Comparison of ENCODE assay signal across 12 cellular contexts in genomic region chr3:5217824-5218595, GRCh38. TPM values are rescaled to one million over a fixed set of nuclear protein-coding genes. Genes with fewer than 3 reads are reported as not detected.
DNase-seq lines count a peak whose midpoint lies in the region; ATAC-seq, FAIRE-seq and TF ChIP-seq lines count a peak whose summit lies in the region.
"Had no signal": no experiment of that assay in that cellular context is flagged by ENCODE, and none has a peak within 500 bp of the region (broad histone marks: within the 10 kb centered on the region; RNA-seq: fewer than 3 reads in every experiment).

No MANE protein-coding gene starts in this region.

- CTCF ChIA-PET in mammary epithelial cell (lab: Charles Lee; ENCODE audit: low non-redundant PET) = interaction anchor here (0.8 kb wide), 1 partner anchor 506 kb away, joined by 3 read pairs; no protein-coding TSS in a partner anchor

- H3K4me1 ChIP-seq in astrocyte (ENCODE audit: insufficient read depth, low read length) (no peaks in the 10 kb centered on the region), mammary epithelial cell (ENCODE audit: insufficient read depth, low read length) (no peaks in the 10 kb centered on the region), smooth muscle cell (ENCODE audit: low read depth) (peaks cover 5% of the 10 kb centered on the region)
- H3K4me1 ChIP-seq: BE2C had no signal

- WGBS in mammary epithelial cell (ENCODE audit: low coverage, missing lambda C conversion rate) = 84% methylated on average over 8 of the region's 9 CpGs
- WGBS in smooth muscle cell (ENCODE audit: low lambda C conversion rate) = 78% methylated on average over 9 of the region's 9 CpGs

- H3K4me2 ChIP-seq in astrocyte (ENCODE audit: low read length) = no peak overlapping the region
- H3K4me2 ChIP-seq in mammary epithelial cell (ENCODE audit: insufficient read depth, low read depth, low read length) = no peak overlapping the region
- H3K4me2 ChIP-seq in smooth muscle cell = no peak overlapping the region

- no peaks in the 10 kb centered on the region for H3K9me3 Mint-ChIP-seq in astrocyte (ENCODE audit: unreplicated experiment)
- H3K9me3 Mint-ChIP-seq in type B pancreatic cell = no peaks in the 10 kb centered on the region

- no TSS peak for BruUV-seq in mammary epithelial cell (replicated peaks; lab: Mats Ljungman, UMichigan)

- dilution Hi-C loops in mammary epithelial cell (cut with HindIII; ENCODE audit: low sequenced_read_pairs) = no loop called here

- H3K36me3 Mint-ChIP-seq in astrocyte (ENCODE audit: low read depth, unreplicated experiment) (peaks cover 16% of the 10 kb centered on the region), type B pancreatic cell (peaks cover 22% of the 10 kb centered on the region)

- H3K36me3 ChIP-seq in astrocyte (ENCODE audit: insufficient read depth, low read length) (peaks cover 37% of the 10 kb centered on the region), mammary epithelial cell (ENCODE audit: insufficient read depth, low read length) (peaks cover 33% of the 10 kb centered on the region), smooth muscle cell (ENCODE audit: low read depth) (peaks cover 20% of the 10 kb centered on the region)
- H3K36me3 ChIP-seq: BE2C had no signal

- intact Hi-C loops in Right ventricle myocardium superior (cut with DNase I) = no loop called here
- intact Hi-C loops in cardiac septum (cut with DNase I) = no loop called here
- intact Hi-C loops in mammary epithelial cell (cut with micrococcal nuclease) = no loop called here

- in situ Hi-C loops in mammary epithelial cell (cut with MboI; ENCODE audit: low sequenced_read_pairs in 2 of 2) = no loop called here

- H3K27ac Mint-ChIP-seq in astrocyte (ENCODE audit: unreplicated experiment) = no peak overlapping the region
- peak overlapping the region; percentile 73 for H3K27ac Mint-ChIP-seq in type B pancreatic cell

- H4K20me1 ChIP-seq in astrocyte (ENCODE audit: insufficient read depth, low read length) = peaks cover 7% of the 10 kb centered on the region
- no peaks in the 10 kb centered on the region for H4K20me1 ChIP-seq in mammary epithelial cell (ENCODE audit: insufficient read depth, low read length)
- H4K20me1 ChIP-seq in smooth muscle cell (ENCODE audit: low read depth) = peaks cover 12% of the 10 kb centered on the region

- DNase-seq in Right ventricle myocardium superior (no peak), cardiac septum (ENCODE audit: low spot score) (no peak), astrocyte (ENCODE audit: low read depth) (peak; percentile 74), left lobe of liver (ENCODE audit: low spot score) (peak; percentile 66), type B pancreatic cell (ENCODE audit: extremely low spot score, unreplicated experiment) (no peak), mammary epithelial cell (no peak), smooth muscle cell (lab: John Stamatoyannopoulos, UW; ENCODE audit: unreplicated experiment) (no peak)
- DNase-seq: activated CD4-positive, alpha-beta T cell treated with anti-CD3 and anti-CD28 coated beads, Interleukin-2, amount 50 U/mL, for 1 hour; aorta; BE2C; esophagus squamous epithelium had no signal

- H3K9ac ChIP-seq in astrocyte (ENCODE audit: low read length) (no peak overlapping the region), mammary epithelial cell (ENCODE audit: insufficient read depth, low read length) (no peak overlapping the region), smooth muscle cell (ENCODE audit: low read depth) (no peak overlapping the region)

- H3K4me1 Mint-ChIP-seq in astrocyte (ENCODE audit: low read depth, unreplicated experiment) (peaks cover 13% of the 10 kb centered on the region), type B pancreatic cell (ENCODE audit: unreplicated experiment) (peaks cover 15% of the 10 kb centered on the region)

- H3K79me2 ChIP-seq in astrocyte (ENCODE audit: insufficient read depth, low read length) (no peaks in the 10 kb centered on the region), mammary epithelial cell (ENCODE audit: insufficient read depth, low read length) (peaks cover 4% of the 10 kb centered on the region), smooth muscle cell (ENCODE audit: low read depth) (no peaks in the 10 kb centered on the region)

- H3K27ac ChIP-seq in astrocyte (ENCODE audit: low read depth, low read length) (no peak overlapping the region), mammary epithelial cell (ENCODE audit: insufficient read depth, low read depth, low read length) (no peak overlapping the region), smooth muscle cell (ENCODE audit: low read depth) (no peak overlapping the region)
- H3K27ac ChIP-seq: esophagus squamous epithelium had no signal

- ATAC-seq in Right ventricle myocardium superior (ENCODE audit: poor library complexity) (peak; percentile 18), left lobe of liver (peak; percentile 86), HG02870 (IDR thresholded peaks at IDR 0.05; ENCODE audit: unreplicated experiment) (no peak)

- peaks cover 9% of the 10 kb centered on the region for H3F3A ChIP-seq in smooth muscle cell (ENCODE audit: low read depth)

- H3K27me3 ChIP-seq in astrocyte (ENCODE audit: insufficient read depth, low read length) = no peaks in the 10 kb centered on the region
- no peaks in the 10 kb centered on the region for H3K27me3 ChIP-seq in mammary epithelial cell (ENCODE audit: insufficient read depth, low read length)
- H3K27me3 ChIP-seq in smooth muscle cell (ENCODE audit: low read depth) = no peaks in the 10 kb centered on the region
- H3K27me3 ChIP-seq: BE2C, esophagus squamous epithelium had no signal

- no peak overlapping the region for H3K4me3 Mint-ChIP-seq in astrocyte (ENCODE audit: unreplicated experiment)
- no peak overlapping the region for H3K4me3 Mint-ChIP-seq in type B pancreatic cell

- no peak for TF ChIP-seq CTCF in astrocyte (IDR thresholded peaks at IDR 0.05; ENCODE audit: insufficient read depth, low read depth, low read length)
- TF ChIP-seq CTCF in type B pancreatic cell (conservative IDR thresholded peaks at IDR 0.05) = no peak
- TF ChIP-seq CTCF in mammary epithelial cell (conservative IDR thresholded peaks at IDR 0.05 in 1 of 2, IDR thresholded peaks at IDR 0.05 in 1 of 2; ENCODE audit: extremely low read depth in 1 of 2, insufficient read depth in 1 of 2, low read depth in 1 of 2, low read length in 2 of 2) = no peak
- TF ChIP-seq CTCF in smooth muscle cell (IDR thresholded peaks at IDR 0.05; ENCODE audit: borderline replicate concordance, insufficient read depth, poor library complexity, severe bottlenecking) = no peak

- H3K4me3 ChIP-seq in astrocyte (ENCODE audit: insufficient read depth, low read depth, low read length) (no peak overlapping the region), mammary epithelial cell (replicated peaks in 1 of 3; ENCODE audit: insufficient read depth in 1 of 3, low read depth in 2 of 3, low read length in 3 of 3) (no peak overlapping the region), smooth muscle cell (no peak overlapping the region)
- H3K4me3 ChIP-seq: esophagus squamous epithelium had no signal

- H3K27me3 Mint-ChIP-seq in astrocyte (ENCODE audit: low read depth, unreplicated experiment) (no peaks in the 10 kb centered on the region), type B pancreatic cell (no peaks in the 10 kb centered on the region)

- no peaks in the 10 kb centered on the region for H3K9me3 ChIP-seq in astrocyte (ENCODE audit: insufficient read depth, low read depth, low read length)
- no peaks in the 10 kb centered on the region for H3K9me3 ChIP-seq in mammary epithelial cell (replicated peaks; ENCODE audit: insufficient read depth, low read length)
- H3K9me3 ChIP-seq in smooth muscle cell (replicated peaks; ENCODE audit: low read depth) = no peaks in the 10 kb centered on the region
- H3K9me3 ChIP-seq: BE2C, esophagus squamous epithelium had no signal

- no peak for FAIRE-seq in astrocyte (lab: Jason Lieb, UNC)

- H2AFZ ChIP-seq in astrocyte (ENCODE audit: low read depth, low read length) (no peak overlapping the region), mammary epithelial cell (ENCODE audit: low read depth, low read length) (no peak overlapping the region), smooth muscle cell (ENCODE audit: low read depth) (no peak overlapping the region)

RNA-seq across cellular contexts. Expression of gene EDEM1, which starts 30.5 kb away (rescaled TPM):
- total RNA-seq in Right ventricle myocardium superior = 7.4 TPM
- 10.3 TPM for total RNA-seq in cardiac septum
- 62.7 and 65.4 TPM in 2 replicates for total RNA-seq in astrocyte
- 81.1 TPM for total RNA-seq in left lobe of liver
- 20.2 and 35.1 TPM in 2 replicates for total RNA-seq in type B pancreatic cell (ENCODE audit: low replicate concordance)
- 10 to 100 TPM; 78.0 to 98.0 TPM for total RNA-seq in mammary epithelial cell
- polyA plus RNA-seq in mammary epithelial cell = 47.0 TPM
- 70.9 TPM for polyA minus RNA-seq in mammary epithelial cell
- total RNA-seq in smooth muscle cell = 43.6 and 45.0 TPM in 2 replicates
- polyA plus RNA-seq in smooth muscle cell = 23.1 and 29.0 TPM in 2 replicates

Comparison
In these comparisons a context has a peak if more than half of its experiments do, and no peak if none do; other contexts are left out.
1. DNase-seq: peak in astrocyte (single experiment) and left lobe of liver (single experiment); none in Right ventricle myocardium superior (single experiment), cardiac septum (single experiment), type B pancreatic cell (single experiment), mammary epithelial cell (single experiment) and smooth muscle cell (single experiment).